8 cellular contexts compared by ENCODE assay signal in genomic region chr2:27016801-27017325, GRCh38. TPM values are rescaled to one million over a fixed set of nuclear protein-coding genes. Genes with fewer than 3 reads are reported as not detected.
DNase-seq lines count a peak whose midpoint lies in the region; ATAC-seq and TF ChIP-seq lines count a peak whose summit lies in the region.

No MANE protein-coding gene starts in this region.

- H3K36me3 Mint-ChIP-seq in T-cell (no peaks in the 10 kb centered on the region), MCF 10A (ENCODE audit: insufficient read depth, unreplicated experiment) (peaks cover 7% of the 10 kb centered on the region)

- DNase-seq in GM10266 (ENCODE audit: extremely low spot score) (peak; percentile 62), NCI-H1092 treated with DMSO at 0.1 percent for 48 hours (lab: John Stamatoyannopoulos, UW) (peak; percentile 37), T-cell (peak in 25 of 34 experiments; percentile 10 to 45 (median 31)), MCF 10A (ENCODE audit: unreplicated experiment) (peak; percentile 68), iPS-NIHi11 (ENCODE audit: low spot score) (peak; percentile 83)
- DNase-seq in stimulated activated CD4-positive, alpha-beta T cell treated with anti-CD3 and anti-CD28 coated beads, Interleukin-2, amount 100 ng/mL, for 24 hours: peak; percentile 54 to 61

- H3K4me3 Mint-ChIP-seq in T-cell: no peak overlapping the region
- H3K4me3 Mint-ChIP-seq in MCF 10A (ENCODE audit: unreplicated experiment): no peak overlapping the region

- intact Hi-C loops in MCF 10A (cut with micrococcal nuclease): loop anchor here (1.0 kb wide), 2 partner anchors 56 to 171 kb away; no protein-coding TSS in a partner anchor

- CTCF ChIA-PET in T-cell (lab: Charles Lee) (interaction anchor here (0.6 to 2.9 kb wide), 12 partner anchors 32 to 263 kb away, joined by 3 to 28 read pairs (median 4); no protein-coding TSS in a partner anchor), MCF 10A (lab: Yijun Ruan, JAX) (interaction anchor here (0.6 to 13.1 kb wide), 42 partner anchors 8 to 895 kb away, joined by 3 to 371 read pairs (median 4); partner anchors contain the start of genes AGBL5 and TRIM54)

- no peaks in the 10 kb centered on the region for H3K4me1 Mint-ChIP-seq in T-cell
- H3K4me1 Mint-ChIP-seq in MCF 10A (ENCODE audit: insufficient read depth, unreplicated experiment): peaks cover 20% of the 10 kb centered on the region

- H3K27ac Mint-ChIP-seq in T-cell: no peak overlapping the region
- H3K27ac Mint-ChIP-seq in MCF 10A (ENCODE audit: low read depth, unreplicated experiment): no peak overlapping the region

- H3K27me3 Mint-ChIP-seq in T-cell: peaks cover 0 to 6% of the 10 kb centered on the region in 2 donors
- no peaks in the 10 kb centered on the region for H3K27me3 Mint-ChIP-seq in MCF 10A (ENCODE audit: insufficient read depth, unreplicated experiment)

- POLR2A ChIA-PET in T-cell (lab: Charles Lee): no interaction called here
- POLR2A ChIA-PET in MCF 10A (lab: Yijun Ruan, JAX): interaction anchor here (0.5 to 2.5 kb wide), 6 partner anchors 14 to 104 kb away, joined by 3 to 12 read pairs (median 4); partner anchors contain the start of gene MAPRE3

- TF ChIP-seq CTCF in GM10266 (IDR thresholded peaks at IDR 0.05; ENCODE audit: control insufficient read depth, insufficient read depth, low read depth, missing control alignments): peak; percentile 56
- TF ChIP-seq CTCF in MCF 10A (IDR thresholded peaks at IDR 0.05; ENCODE audit: unreplicated experiment): peak; percentile 77

- no TSS peak for BruUV-seq in MCF 10A (replicated peaks; lab: Mats Ljungman, UMichigan)

- ATAC-seq in T-cell (replicated peaks in 1 of 4) (peak in 2 of 4 experiments; percentile 37 to 51), GM21360 (IDR thresholded peaks at IDR 0.05; ENCODE audit: unreplicated experiment) (no peak), HG02623 (IDR thresholded peaks at IDR 0.05; ENCODE audit: unreplicated experiment) (no peak)

- H3K9me3 Mint-ChIP-seq in T-cell: no peaks in the 10 kb centered on the region
- H3K9me3 Mint-ChIP-seq in MCF 10A (ENCODE audit: unreplicated experiment): no peaks in the 10 kb centered on the region

RNA-seq across cellular contexts. Expression of gene TMEM214, which starts 15.9 kb away (rescaled TPM):
- total RNA-seq in T-cell: 10 to 100 TPM; 37.6 to 84.5 (median 71.6) TPM
- total RNA-seq in MCF 10A (2022): 118 and 138 TPM in 2 replicates

RNA-seq across cellular contexts. Expression of gene AGBL5, which starts 34.6 kb away (rescaled TPM):
- total RNA-seq in T-cell: 10 to 100 TPM in 3 of 5 donors, 1 to 10 TPM in 2; 9.5 to 13.3 (median 11.2) TPM
- total RNA-seq in MCF 10A (2022): 18.9 and 22.7 TPM in 2 replicates

RNA-seq across cellular contexts. Expression of gene MAPRE3, which starts 46.4 kb away (rescaled TPM):
- total RNA-seq in T-cell (1 to 10 TPM; 4.0 to 5.1 (median 4.7) TPM), MCF 10A (2022) (18.0 and 26.0 TPM in 2 replicates)

RNA-seq across cellular contexts. Expression of gene OST4, which starts 54.6 kb away (rescaled TPM):
- total RNA-seq in T-cell: 100 to 1,000 TPM; 217 to 292 (median 236) TPM
- 257 and 340 TPM in 2 replicates for total RNA-seq in MCF 10A (2022)

Comparison
In these comparisons a context has a peak if more than half of its experiments do, and no peak if none do; other contexts are left out.
1. DNase-seq: peak in every context shown above with its lines; median percentile 83 in iPS-NIHi11; 68 in MCF 10A; 62 in GM10266; 58 in stimulated activated CD4-positive, alpha-beta T cell treated with anti-CD3 and anti-CD28 coated beads, Interleukin-2, amount 100 ng/mL, for 24 hours; 37 in NCI-H1092 treated with DMSO at 0.1 percent for 48 hours; 31 in T-cell.